ENCODE assay signal across 24 cellular contexts in the genomic region with DNA sequence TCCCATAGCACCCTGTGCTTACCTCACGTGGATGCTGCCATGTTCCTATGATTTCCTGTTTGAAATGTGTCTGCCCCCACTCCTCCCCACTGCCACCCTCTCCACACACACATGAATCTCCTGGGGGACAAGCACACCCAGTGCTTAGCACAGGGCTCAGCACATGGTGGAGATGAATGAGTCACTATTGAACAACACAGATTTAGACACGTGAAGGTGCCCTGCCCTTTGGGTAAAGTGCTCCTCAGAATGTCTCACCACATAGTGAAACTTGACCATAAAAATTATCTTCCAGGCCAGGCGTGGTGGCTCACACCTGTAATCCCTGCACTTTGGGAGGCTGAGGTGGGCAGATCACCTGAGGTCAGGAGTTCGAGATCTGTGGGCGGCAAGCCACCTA.
"Had no signal": no experiment of that assay in that cellular context is flagged by ENCODE, and none has a peak within 500 bp of the region (broad histone marks: within the 10 kb centered on the region; RNA-seq: fewer than 3 reads in every experiment).

No MANE protein-coding gene starts in this region.

- H3K36me3 ChIP-seq: cardiac muscle cell, Peyer's patch, SJSA1 had no signal

- H3K9me3 ChIP-seq: ascending aorta, Peyer's patch, SJSA1, SK-N-SH had no signal

- H3K27ac ChIP-seq: cardiac muscle cell, Peyer's patch, SJSA1 had no signal

- H3K27me3 ChIP-seq: ascending aorta, cardiac muscle cell, Peyer's patch, SJSA1 had no signal

- DNase-seq: activated CD4-positive, alpha-beta T cell treated with anti-CD3 and anti-CD28 coated beads, Interleukin-2, amount 10 ng/mL, durations not matched to agents 7 days and 5 days; activated CD8-positive, alpha-beta T cell treated with anti-CD3 and anti-CD28 coated beads, Interleukin-2, amount 10 ng/mL, durations not matched to agents 7 days and 5 days; activated effector memory CD4-positive, alpha-beta T cell treated with Interleukin-2 at 50 U/mL for 16 hours; activated naive CD4-positive, alpha-beta T cell treated with anti-CD3 and anti-CD28 coated beads, Interleukin-2, amount 50 U/mL, for 16 hours; activated naive CD8-positive, alpha-beta T cell treated with anti-CD3 and anti-CD28 coated beads for 36 hours; activated T-cell treated with anti-CD3 and anti-CD28 coated beads for 4 hours; activated T-cell treated with anti-CD3 and anti-CD28 coated beads, Interleukin-2, amount 50 U/mL, for 4 hours; NCI-H1105; NCI-H1417 treated with DMSO at 0.1 percent for 48 hours; NCI-H1694; NCI-H1930; NCI-H2081 treated with DMSO at 0.1 percent for 48 hours; NCI-H446 treated with DMSO at 0.1 percent for 48 hours; SHP77 treated with DMSO at 0.1 percent for 48 hours; SK-N-SH had no signal

- H3K4me1 ChIP-seq: Peyer's patch had no signal

- H3K4me3 ChIP-seq: ascending aorta, cardiac muscle cell, K562, Peyer's patch, SJSA1 had no signal

- ATAC-seq: activated CD4-positive, alpha-beta T cell treated with anti-CD3 and anti-CD28 coated beads for 36 hours; activated CD4-positive, CD25-positive, alpha-beta regulatory T cell treated with anti-CD3 and anti-CD28 coated beads, Interleukin-2, amount 50 U/mL, for 24 hours; activated CD8-positive, alpha-beta T cell treated with anti-CD3 and anti-CD28 coated beads, Interleukin-2, amount 10 ng/mL, durations not matched to agents 7 days and 5 days; activated T-cell treated with anti-CD3 and anti-CD28 coated beads, Interleukin-2, amount 50 U/mL, for 4 hours; K562; PC-3; WTC11 had no signal
